Comparison of ENCODE assay signal across 1 cellular context in genomic region chr1:52814465-52814864, GRCh38.
TF ChIP-seq lines count a peak whose summit lies in the region.

No MANE protein-coding gene starts in this region.

TF ChIP-seq in HepG2, 621 proteins besides CTCF, POLR2A, EP300 and RAD21 (continued from another document and continues in another):
- TF ChIP-seq GATAD2A (CRISPR knock-in tag; IDR thresholded peaks at IDR 0.05) (peak; percentile 65), TEAD3 (CRISPR knock-in tag; optimal IDR thresholded peaks at IDR 0.05; ENCODE audit: borderline replicate concordance) (peak; percentile 98), ZNF784 (CRISPR knock-in tag; IDR thresholded peaks at IDR 0.05; ENCODE audit: borderline replicate concordance) (no peak), PBX2 (CRISPR knock-in tag; IDR thresholded peaks at IDR 0.05) (peak; percentile 82), ATF7 (IDR thresholded peaks at IDR 0.05) (peak; percentile 65), ATF7 (CRISPR knock-in tag; IDR thresholded peaks at IDR 0.05) (no peak), SNRNP70 (IDR thresholded peaks at IDR 0.05; ENCODE audit: low read depth, low read length) (no peak), FOXP1 (IDR thresholded peaks at IDR 0.05) (no peak), FOXP1 (CRISPR knock-in tag; IDR thresholded peaks at IDR 0.05) (peak; percentile 62), FOXK1 (CRISPR knock-in tag; IDR thresholded peaks at IDR 0.05; ENCODE audit: borderline replicate concordance, low read depth) (peak; percentile 52; the same call in 1 of the 2 replicates), SOX13 (IDR thresholded peaks at IDR 0.05) (no peak), SOX13 (CRISPR knock-in tag; conservative IDR thresholded peaks at IDR 0.05 in 1 of 2, IDR thresholded peaks at IDR 0.05 in 1 of 2) (0 out of 4 replicates have a peak, but pooled peaks of 1 of the 2 experiments have one; percentile 25), THYN1 (CRISPR knock-in tag; IDR thresholded peaks at IDR 0.05; ENCODE audit: borderline replicate concordance, low read depth) (no peak), PAXIP1 (CRISPR knock-in tag; conservative IDR thresholded peaks at IDR 0.05) (peak; percentile 26; the same call in 1 of the 2 replicates), ATF4 (CRISPR knock-in tag; IDR thresholded peaks at IDR 0.05) (peak in 1 of 2 experiments; percentile 95; a peak in 2 of 4 replicates), ATF2 (CRISPR knock-in tag; IDR thresholded peaks at IDR 0.05) (peak; percentile 59; the same call in 1 of the 2 replicates), LCORL (IDR thresholded peaks at IDR 0.05) (no peak), LCORL (CRISPR knock-in tag; IDR thresholded peaks at IDR 0.05) (peak; percentile 44; the same call in 1 of the 2 replicates), ZBTB43 (CRISPR knock-in tag; conservative IDR thresholded peaks at IDR 0.05) (peak; percentile 83), NR2F6 (IDR thresholded peaks at IDR 0.05) (no peak), NR2F6 (CRISPR knock-in tag; IDR thresholded peaks at IDR 0.05) (peak; percentile 44; the same call in 1 of the 2 replicates), GABPB1 (CRISPR knock-in tag; IDR thresholded peaks at IDR 0.05) (peak; percentile 29; the same call in 1 of the 2 replicates), HDAC1 (CRISPR knock-in tag; IDR thresholded peaks at IDR 0.05) (0 out of 2 replicates have a peak, but pooled peaks have one; percentile 21), ZNF770 (CRISPR knock-in tag; IDR thresholded peaks at IDR 0.05) (0 out of 2 replicates have a peak, but pooled peaks have one; percentile 15), CREB1 (IDR thresholded peaks at IDR 0.05) (no peak), CREB1 (CRISPR knock-in tag; IDR thresholded peaks at IDR 0.05) (peak; percentile 37; the same call in 1 of the 2 replicates), KDM4B (CRISPR knock-in tag; IDR thresholded peaks at IDR 0.05) (no peak), FOXA3 (CRISPR knock-in tag; IDR thresholded peaks at IDR 0.05) (peak; percentile 89), FOXA1 (IDR thresholded peaks at IDR 0.05) (no peak), FOXA1 (CRISPR knock-in tag; IDR thresholded peaks at IDR 0.05) (peak; percentile 88), GABPA (IDR thresholded peaks at IDR 0.05; ENCODE audit: low read depth, low read length) (no peak), GABPA (CRISPR knock-in tag; IDR thresholded peaks at IDR 0.05; ENCODE audit: low read depth) (peak; percentile 51; the same call in 1 of the 2 replicates), SOX6 (IDR thresholded peaks at IDR 0.05) (no peak), SOX6 (CRISPR knock-in tag; IDR thresholded peaks at IDR 0.05) (peak; percentile 39), ATF3 (CRISPR knock-in tag; IDR thresholded peaks at IDR 0.05) (peak; percentile 92), ZNF646 (CRISPR knock-in tag; IDR thresholded peaks at IDR 0.05) (peak; percentile 98), ZFP91 (CRISPR knock-in tag; IDR thresholded peaks at IDR 0.05; ENCODE audit: borderline replicate concordance) (no peak), GFI1 (CRISPR knock-in tag; IDR thresholded peaks at IDR 0.05; ENCODE audit: borderline replicate concordance) (0 out of 2 replicates have a peak, but pooled peaks have one; percentile 23), DPF2 (CRISPR knock-in tag; IDR thresholded peaks at IDR 0.05; ENCODE audit: borderline replicate concordance, low read depth) (0 out of 2 replicates have a peak, but pooled peaks have one; percentile 57), SRSF9 (IDR thresholded peaks at IDR 0.05; ENCODE audit: borderline replicate concordance, insufficient read depth, low read depth, low read length, poor library complexity, severe bottlenecking) (no peak), CEBPG (CRISPR knock-in tag; IDR thresholded peaks at IDR 0.05) (peak; percentile 94)
